In the genomic region with DNA sequence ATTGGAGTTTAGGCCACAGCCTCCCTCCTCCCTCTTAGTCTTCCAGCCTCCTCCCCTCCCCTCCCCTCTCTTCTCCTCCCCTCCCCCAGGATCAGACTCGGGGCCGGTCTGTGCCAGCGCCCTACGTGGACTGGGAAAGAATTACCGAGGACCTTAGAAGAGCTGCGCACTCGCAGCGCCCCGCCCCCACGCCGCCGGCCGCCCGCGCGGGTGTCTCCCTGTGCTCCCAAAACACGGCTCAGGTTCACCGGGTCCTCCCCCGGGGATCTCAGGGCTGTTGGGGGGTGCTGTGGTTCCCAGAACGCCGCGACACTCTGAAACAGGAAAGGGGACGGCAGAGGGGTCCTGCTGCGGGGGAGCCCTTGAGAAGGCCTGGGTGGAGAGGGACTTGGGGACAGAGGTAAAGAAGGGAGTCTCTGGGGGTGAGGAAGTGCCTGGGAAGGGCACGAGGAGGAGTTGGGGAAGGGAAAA, we compare ENCODE assay signal across 8 cellular contexts.
DNase-seq lines count a peak whose midpoint lies in the region; ATAC-seq and TF ChIP-seq lines count a peak whose summit lies in the region.

No MANE protein-coding gene starts in this region.

- CTCF ChIA-PET in Panc1 (lab: Charles Lee), result no interaction called here

- TF ChIP-seq POLR2A in tibial nerve (IDR thresholded peaks at IDR 0.05), result no peak

- peak overlapping the region; percentile 83 for H3K4me3 Mint-ChIP-seq in natural killer cell

- 0 to 7% methylated on average over 23 to 25 of the region's 25 CpGs for WGBS in tibial nerve, 2 donors

- POLR2A ChIA-PET in Panc1 (lab: Charles Lee), result no interaction called here

- H3K27ac ChIP-seq in Panc1 (ENCODE audit: low read length) (peak overlapping the region; percentile 44; the same call in 1 of the 2 replicates), tibial nerve (peak overlapping the region in 1 of 4 donors; percentile 69)

- H3K36me3 ChIP-seq in Panc1 (ENCODE audit: control insufficient read depth, insufficient read depth, low read length) (no peaks in the 10 kb centered on the region), tibial nerve (no peaks in the 10 kb centered on the region)

- in situ Hi-C loops in Panc1 (cut with HindIII; ENCODE audit: low pct_unique_long_range_greater_than_20kb, low sequenced_read_pairs), result no loop called here

- peak; percentile 93 for ATAC-seq in Panc1
- ATAC-seq in natural killer cell, result peak; percentile 42 to 69 (median 45)
- no peak for ATAC-seq in GM18520 (IDR thresholded peaks at IDR 0.05; ENCODE audit: unreplicated experiment)

- H3K27ac Mint-ChIP-seq in natural killer cell, result peak overlapping the region; percentile 73 to 82

- no TSS peak for BruUV-seq in Panc1 (replicated peaks; lab: Mats Ljungman, UMichigan)

- peaks cover 32 to 34% of the 10 kb centered on the region in 2 donors for H3K4me1 Mint-ChIP-seq in natural killer cell

- no peaks in the 10 kb centered on the region for H3K36me3 Mint-ChIP-seq in natural killer cell

- intact Hi-C loops in Panc1 (cut with micrococcal nuclease; ENCODE audit: unreplicated experiment) (loop anchor here (5.0 kb wide), 1 partner anchor 120 kb away; no protein-coding TSS in a partner anchor), natural killer cell (cut with micrococcal nuclease) (loop anchor here (5.0 kb wide), 1 partner anchor 300 kb away; no protein-coding TSS in a partner anchor)

- H3K27me3 Mint-ChIP-seq in natural killer cell (ENCODE audit: low read depth in 2 of 2), result no peaks in the 10 kb centered on the region

- DNase-seq in C1 segment of cervical spinal cord (lab: John Stamatoyannopoulos, UW), result peak; percentile 5 to 81 (median 63)
- DNase-seq in HuH-7 (ENCODE audit: low spot score), result peak; percentile 71
- no peak for DNase-seq in Panc1 (ENCODE audit: low read depth, low spot score)
- peak; percentile 28 for DNase-seq in activated gamma-delta T cell (lab: John Stamatoyannopoulos, UW)
- DNase-seq in fibroblast of villous mesenchyme (ENCODE audit: low read depth), result peak; percentile 87
- peak; percentile 49 for DNase-seq in natural killer cell
- DNase-seq in tibial nerve (ENCODE audit: low spot score in 2 of 2), result peak; percentile 58 to 62

- no peaks in the 10 kb centered on the region for H3K9me3 ChIP-seq in Panc1 (ENCODE audit: control insufficient read depth, insufficient read depth, low read depth, low read length)
- H3K9me3 ChIP-seq in tibial nerve, result no peaks in the 10 kb centered on the region

- no peak for TF ChIP-seq CTCF in Panc1 (IDR thresholded peaks at IDR 0.05)
- TF ChIP-seq CTCF in fibroblast of villous mesenchyme (IDR thresholded peaks at IDR 0.05; ENCODE audit: insufficient read depth, low read depth, low read length), result no peak
- no peak for TF ChIP-seq CTCF in natural killer cell (IDR thresholded peaks at IDR 0.05)
- peak in 1 of 5 experiments; percentile 27 for TF ChIP-seq CTCF in tibial nerve (IDR thresholded peaks at IDR 0.05)

- H3K9me3 Mint-ChIP-seq in natural killer cell, result no peaks in the 10 kb centered on the region

- H3K27me3 ChIP-seq in Panc1 (ENCODE audit: control insufficient read depth, insufficient read depth, low read length) (no peaks in the 10 kb centered on the region), tibial nerve (no peaks in the 10 kb centered on the region)

- H3K4me3 ChIP-seq in Panc1 (ENCODE audit: low read depth in 2 of 2, low read length in 2 of 2), result peak overlapping the region; percentile 30 to 45
- H3K4me3 ChIP-seq in fibroblast of villous mesenchyme (ENCODE audit: low read depth, low read length), result peak overlapping the region; percentile 33
- H3K4me3 ChIP-seq in tibial nerve, result peak overlapping the region in 3 of 4 donors; percentile 12 to 36 (median 13)

- H3K4me1 ChIP-seq in Panc1 (ENCODE audit: control insufficient read depth, insufficient read depth, low read length) (peaks cover 4% of the 10 kb centered on the region), tibial nerve (peaks cover 0 to 32% (median 12%) of the 10 kb centered on the region in 4 donors)

- peak; percentile 16 to 77 for TF ChIP-seq EP300 in tibial nerve (IDR thresholded peaks at IDR 0.05)
